ENCODE assay signal across 23 cellular contexts in the genomic region with DNA sequence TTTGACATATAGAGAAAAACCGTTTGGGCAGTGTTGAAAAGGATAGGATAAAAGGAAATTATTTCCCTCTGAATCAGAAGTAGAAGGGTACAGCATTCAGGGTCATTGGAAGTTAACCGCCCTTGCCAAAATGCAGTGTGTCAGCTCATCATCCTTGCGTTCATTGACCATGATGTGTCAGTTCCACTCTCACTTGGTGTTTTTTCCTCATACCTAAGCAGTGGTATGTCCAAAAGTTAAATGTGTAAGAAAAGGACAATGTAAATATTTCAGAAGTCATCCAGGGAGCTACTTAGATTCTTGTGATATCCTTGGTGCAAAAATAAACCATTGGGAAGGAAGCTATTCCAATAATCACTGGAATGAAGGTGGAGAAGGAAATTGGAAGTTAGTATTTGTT. TPM values are rescaled to one million over a fixed set of nuclear protein-coding genes. Genes with fewer than 3 reads are reported as not detected.
DNase-seq lines count a peak whose midpoint lies in the region; ATAC-seq and TF ChIP-seq lines count a peak whose summit lies in the region.
"Had no signal": no experiment of that assay in that cellular context is flagged by ENCODE, and none has a peak within 500 bp of the region (broad histone marks: within the 10 kb centered on the region; RNA-seq: fewer than 3 reads in every experiment).

No MANE protein-coding gene starts in this region.

- CTCF ChIA-PET in AG04449 (lab: Yijun Ruan, JAX) = interaction anchor here (1.0 kb wide), 2 partner anchors 9 to 306 kb away, joined by 4 to 5 read pairs; no protein-coding TSS in a partner anchor

- peak overlapping the region; percentile 51 for H3K27ac ChIP-seq in GM23248
- H3K27ac ChIP-seq: A549, SJSA1, thoracic aorta had no signal

- peaks cover 69% of the 10 kb centered on the region for H3K36me3 Mint-ChIP-seq in activated T-helper 2 cell treated with anti-CD3 and anti-CD28 coated beads, Interferon-gamma antibody, Interleukin-2, Interleukin-4, amounts not matched to agents 10 μg/mL and 5 μg/mL and 100 μg/mL, durations not matched to agents 14 hours and 24 hours and 36 hours (ENCODE audit: low read depth)

- intact Hi-C loops in activated T-helper 2 cell treated with anti-CD3 and anti-CD28 coated beads, Interferon-gamma antibody, Interleukin-2, Interleukin-4, amounts not matched to agents 10 μg/mL and 5 μg/mL and 100 μg/mL, durations not matched to agents 14 hours and 24 hours and 36 hours (cut with micrococcal nuclease) = no loop called here

- no peaks in the 10 kb centered on the region for H3K27me3 Mint-ChIP-seq in activated T-helper 2 cell treated with anti-CD3 and anti-CD28 coated beads, Interferon-gamma antibody, Interleukin-2, Interleukin-4, amounts not matched to agents 10 μg/mL and 5 μg/mL and 100 μg/mL, durations not matched to agents 14 hours and 24 hours and 36 hours (ENCODE audit: low read depth)
- H3K27me3 Mint-ChIP-seq: activated B cell treated with CpG ODN at 0.5 μM for 24 hours; activated CD4-positive, alpha-beta memory T cell treated with anti-CD3 and anti-CD28 coated beads for 36 hours; stimulated activated naive B cell treated with anti-CD40 and anti-IgM and Interleukin-4, amounts not matched to agents 10 μg/mL and 1 μg/mL and 100 μg/mL, for 72 hours had no signal

- peaks cover 1% of the 10 kb centered on the region for H3K4me1 Mint-ChIP-seq in activated T-helper 2 cell treated with anti-CD3 and anti-CD28 coated beads, Interferon-gamma antibody, Interleukin-2, Interleukin-4, amounts not matched to agents 10 μg/mL and 5 μg/mL and 100 μg/mL, durations not matched to agents 14 hours and 24 hours and 36 hours (ENCODE audit: low read depth)
- H3K4me1 Mint-ChIP-seq: activated B cell treated with CpG ODN at 0.5 μM for 24 hours; endodermal cell; immature natural killer cell; stimulated activated naive B cell treated with anti-CD40 and anti-IgM and Interleukin-4, amounts not matched to agents 10 μg/mL and 1 μg/mL and 100 μg/mL, for 72 hours had no signal

- H3K4me3 ChIP-seq in AG04449 (ENCODE audit: low read depth, low read length) (no peak overlapping the region), GM23248 (peak overlapping the region; percentile 37), fibroblast of mammary gland (ENCODE audit: control insufficient read depth, low read depth, low read length) (no peak overlapping the region)
- H3K4me3 ChIP-seq: A549, HAP-1, SJSA1, thoracic aorta had no signal

- no peak overlapping the region for H3K4me3 Mint-ChIP-seq in activated T-helper 2 cell treated with anti-CD3 and anti-CD28 coated beads, Interferon-gamma antibody, Interleukin-2, Interleukin-4, amounts not matched to agents 10 μg/mL and 5 μg/mL and 100 μg/mL, durations not matched to agents 14 hours and 24 hours and 36 hours (ENCODE audit: low read depth)
- H3K4me3 Mint-ChIP-seq: activated B cell treated with CpG ODN at 0.5 μM for 24 hours; activated CD4-positive, alpha-beta memory T cell treated with anti-CD3 and anti-CD28 coated beads for 36 hours; CD8-positive, alpha-beta T cell; endodermal cell; immature natural killer cell; stimulated activated naive B cell treated with anti-CD40 and anti-IgM and Interleukin-4, amounts not matched to agents 10 μg/mL and 1 μg/mL and 100 μg/mL, for 72 hours had no signal

- POLR2A ChIA-PET in AG04449 (lab: Yijun Ruan, JAX) = interaction anchor here (1.5 kb wide), 1 partner anchor 9 kb away, joined by 4 read pairs; no protein-coding TSS in a partner anchor

- H3F3A ChIP-seq in GM23248 (ENCODE audit: insufficient read depth) = peaks cover 33% of the 10 kb centered on the region

- no peak for ATAC-seq in GM21786 (IDR thresholded peaks at IDR 0.05; ENCODE audit: unreplicated experiment)
- ATAC-seq in HG02981 (IDR thresholded peaks at IDR 0.05; ENCODE audit: unreplicated experiment) = no peak
- ATAC-seq: A549; CD8-positive, alpha-beta T cell; stimulated activated naive B cell treated with anti-CD40 and anti-IgM and Interleukin-4, amounts not matched to agents 10 μg/mL and 1 μg/mL and 100 μg/mL, for 72 hours had no signal

- H3K36me3 ChIP-seq in GM23248 (ENCODE audit: low read depth) = peaks cover 38% of the 10 kb centered on the region

- no peak overlapping the region for H3K9ac ChIP-seq in GM23248

- in situ Hi-C loops in GM23248 (cut with MboI) = no loop called here

- no peak for TF ChIP-seq CTCF in AG04449 (IDR thresholded peaks at IDR 0.05; ENCODE audit: insufficient read depth, low read length, missing control alignments)
- no peak for TF ChIP-seq CTCF in fibroblast of mammary gland (conservative IDR thresholded peaks at IDR 0.05; ENCODE audit: control insufficient read depth, insufficient read depth, low read depth, low read length)

- H3K9me2 ChIP-seq in GM23248 (ENCODE audit: insufficient read depth) = no peaks in the 10 kb centered on the region

- 13 to 23% methylated on average over 3 of the region's 3 CpGs for WGBS in GM23248 (ENCODE audit: low coverage in 1 of 2, low lambda C conversion rate in 2 of 2, missing lambda C conversion rate in 2 of 2), 2 experiments

- 0 out of 2 replicates have a peak, but pooled peaks cover 4% of the 10 kb centered on the region for H3K79me2 ChIP-seq in GM23248 (ENCODE audit: insufficient read depth)

- no peaks in the 10 kb centered on the region for H3K9me3 ChIP-seq in GM23248 (ENCODE audit: low read depth)
- H3K9me3 ChIP-seq: A549, HAP-1, SJSA1, thoracic aorta had no signal

- DNase-seq in AG04449 (ENCODE audit: low read depth, low spot score) = peak; percentile 77
- peak; percentile 84 for DNase-seq in GM23248
- no peak for DNase-seq in activated T-helper 2 cell treated with anti-CD3 and anti-CD28 coated beads, Interferon-gamma antibody, Interleukin-2, Interleukin-4, amounts not matched to agents 10 μg/mL and 5 μg/mL and 100 μg/mL, durations not matched to agents 14 hours and 24 hours and 36 hours (ENCODE audit: low spot score)
- peak; percentile 53 for DNase-seq in fibroblast of mammary gland (ENCODE audit: low read depth)
- DNase-seq in activated CD4-positive, CD25-positive, alpha-beta regulatory T cell (lab: John Stamatoyannopoulos, UW) = no peak
- DNase-seq in superior temporal gyrus (ENCODE audit: extremely low spot score) = no peak
- DNase-seq: activated B cell treated with CpG ODN at 0.5 μM for 24 hours; activated CD4-positive, alpha-beta memory T cell treated with anti-CD3 and anti-CD28 coated beads for 36 hours; activated naive CD4-positive, alpha-beta T cell treated with Interleukin-2 at 50 U/mL for 16 hours; activated T-cell treated with anti-CD3 and anti-CD28 coated beads for 4 hours; CD8-positive, alpha-beta T cell; endodermal cell; immature natural killer cell; NCI-H1417; NCI-H526 treated with DMSO at 0.1 percent for 48 hours; stimulated activated CD4-positive, alpha-beta T cell treated with anti-CD3 and anti-CD28 coated beads, Interleukin-1b, Interleukin-23, amount 100 ng/mL, for 48 hours; stimulated activated naive B cell treated with anti-CD40 and anti-IgM and Interleukin-4, amounts not matched to agents 10 μg/mL and 1 μg/mL and 100 μg/mL, for 72 hours had no signal

- peak overlapping the region; percentile 69 for H3K4me2 ChIP-seq in GM23248 (ENCODE audit: unreplicated experiment)
- H3K4me2 ChIP-seq: A549 had no signal

- no peaks in the 10 kb centered on the region for H4K20me1 ChIP-seq in GM23248 (ENCODE audit: insufficient read depth)

- no peaks in the 10 kb centered on the region for H3K9me3 Mint-ChIP-seq in activated T-helper 2 cell treated with anti-CD3 and anti-CD28 coated beads, Interferon-gamma antibody, Interleukin-2, Interleukin-4, amounts not matched to agents 10 μg/mL and 5 μg/mL and 100 μg/mL, durations not matched to agents 14 hours and 24 hours and 36 hours
- H3K9me3 Mint-ChIP-seq: activated B cell treated with CpG ODN at 0.5 μM for 24 hours; activated CD4-positive, alpha-beta memory T cell treated with anti-CD3 and anti-CD28 coated beads for 36 hours; CD8-positive, alpha-beta T cell; immature natural killer cell; stimulated activated naive B cell treated with anti-CD40 and anti-IgM and Interleukin-4, amounts not matched to agents 10 μg/mL and 1 μg/mL and 100 μg/mL, for 72 hours had no signal

- peaks cover 41% of the 10 kb centered on the region for H3K4me1 ChIP-seq in GM23248 (ENCODE audit: insufficient read depth)
- H3K4me1 ChIP-seq: A549, HAP-1 had no signal

- peak overlapping the region; percentile 6 for H3K27ac Mint-ChIP-seq in activated T-helper 2 cell treated with anti-CD3 and anti-CD28 coated beads, Interferon-gamma antibody, Interleukin-2, Interleukin-4, amounts not matched to agents 10 μg/mL and 5 μg/mL and 100 μg/mL, durations not matched to agents 14 hours and 24 hours and 36 hours
- H3K27ac Mint-ChIP-seq: activated B cell treated with CpG ODN at 0.5 μM for 24 hours; activated CD4-positive, alpha-beta memory T cell treated with anti-CD3 and anti-CD28 coated beads for 36 hours; CD8-positive, alpha-beta T cell; endodermal cell; immature natural killer cell; stimulated activated naive B cell treated with anti-CD40 and anti-IgM and Interleukin-4, amounts not matched to agents 10 μg/mL and 1 μg/mL and 100 μg/mL, for 72 hours had no signal

- no peak overlapping the region for H2AFZ ChIP-seq in GM23248

- H3K27me3 ChIP-seq in GM23248 (replicated peaks; ENCODE audit: insufficient read depth) = no peaks in the 10 kb centered on the region
- H3K27me3 ChIP-seq: SJSA1 had no signal

RNA-seq across cellular contexts. Expression of a gene that starts 50.7 kb away (rescaled TPM):
- 2.5 and 5.5 TPM in 2 replicates for total RNA-seq in GM23248 (2014; rRNA removed; shearing (Covaris generic))
- 2.8 and 3.2 TPM in 2 replicates for polyA plus RNA-seq in GM23248 (2016; fragmentation: Nextera tagmentation; extraction: Ambion mirVana)
- total RNA-seq in activated T-helper 2 cell treated with anti-CD3 and anti-CD28 coated beads, Interferon-gamma antibody, Interleukin-2, Interleukin-4, amounts not matched to agents 10 μg/mL and 5 μg/mL and 100 μg/mL, durations not matched to agents 14 hours and 24 hours and 36 hours = 1.1 and 2.9 TPM in 2 replicates
- polyA plus RNA-seq: immature natural killer cell had no signal

Comparison
In these comparisons a context has a peak if more than half of its experiments do, and no peak if none do; other contexts are left out.
1. DNase-seq: peak in AG04449 (single experiment), GM23248 (single experiment) and fibroblast of mammary gland (single experiment); none in activated T-helper 2 cell treated with anti-CD3 and anti-CD28 coated beads, Interferon-gamma antibody, Interleukin-2, Interleukin-4, amounts not matched to agents 10 μg/mL and 5 μg/mL and 100 μg/mL, durations not matched to agents 14 hours and 24 hours and 36 hours (single experiment), activated CD4-positive, CD25-positive, alpha-beta regulatory T cell (0 of 4) and superior temporal gyrus (single experiment).